Comparison of ENCODE assay signal across 8 cellular contexts in the genomic region with DNA sequence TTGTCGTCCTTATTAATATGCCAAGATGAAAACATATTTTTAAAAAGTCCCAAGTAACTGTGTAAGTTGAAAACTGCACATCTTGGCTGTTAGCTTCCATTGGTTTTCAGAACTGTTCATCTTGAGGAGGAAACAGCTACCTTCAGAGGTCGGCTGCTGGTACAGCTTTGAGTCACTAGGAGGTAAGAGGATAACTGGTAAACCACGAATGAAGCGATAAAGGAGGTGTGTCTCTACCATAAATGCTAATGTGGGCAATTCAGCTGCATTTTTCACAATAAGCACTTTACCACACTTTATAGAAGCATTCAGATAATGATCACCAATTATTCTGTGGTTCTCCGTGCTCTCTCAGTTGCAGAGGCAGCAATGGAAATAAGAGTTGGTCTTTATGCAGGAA.
DNase-seq lines count a peak whose midpoint lies in the region; ATAC-seq and TF ChIP-seq lines count a peak whose summit lies in the region.

No MANE protein-coding gene starts in this region.

- H3K27me3 ChIP-seq in psoas muscle (ENCODE audit: insufficient read depth in 3 of 3, low read length in 2 of 3) = no peaks in the 10 kb centered on the region

- no peaks in the 10 kb centered on the region for H3K9me3 ChIP-seq in psoas muscle

- peaks cover 42% of the 10 kb centered on the region for H3K4me1 Mint-ChIP-seq in activated naive CD8-positive, alpha-beta T cell (ENCODE audit: low read depth)

- peak overlapping the region; percentile 68 for H3K4me3 Mint-ChIP-seq in activated naive CD8-positive, alpha-beta T cell

- 71 to 74% (median 74%) methylated on average over 5 of the region's 5 CpGs for WGBS in psoas muscle, 3 donors

- intact Hi-C loops in psoas muscle (cut with DNase I) = loop anchor here in 1 of 2 donors (1.0 kb wide), 1 partner anchor 145 kb away; no protein-coding TSS in a partner anchor

- ATAC-seq in psoas muscle (no peak), GM19351 (IDR thresholded peaks at IDR 0.05; ENCODE audit: unreplicated experiment) (no peak)

- H3K4me1 ChIP-seq in psoas muscle = peaks cover 4% of the 10 kb centered on the region

- peak overlapping the region; percentile 81 for H3K27ac Mint-ChIP-seq in activated naive CD8-positive, alpha-beta T cell

- peak; percentile 20 for DNase-seq in NCI-H82 (lab: John Stamatoyannopoulos, UW)
- DNase-seq in NCI-H82 treated with DMSO at 0.1 percent for 48 hours (lab: John Stamatoyannopoulos, UW; ENCODE audit: unreplicated experiment) = no peak
- peak; percentile 93 for DNase-seq in Jurkat, Clone E6-1 (ENCODE audit: low read depth, low spot score)
- DNase-seq in stimulated activated CD4-positive, alpha-beta T cell treated with anti-CD3 and anti-CD28 coated beads, Interleukin-2, amount 100 ng/mL, for 24 hours = peak; percentile 34 to 52
- no peak for DNase-seq in psoas muscle
- no peak for DNase-seq in activated CD4-positive, CD25-positive, alpha-beta regulatory T cell (lab: John Stamatoyannopoulos, UW)

- no peaks in the 10 kb centered on the region for H3K9me3 Mint-ChIP-seq in activated naive CD8-positive, alpha-beta T cell (ENCODE audit: low read depth)

- H3K36me3 ChIP-seq in psoas muscle (ENCODE audit: insufficient read depth in 1 of 2, low read depth in 1 of 2) = no peaks in the 10 kb centered on the region

- no peaks in the 10 kb centered on the region for H3K36me3 Mint-ChIP-seq in activated naive CD8-positive, alpha-beta T cell

- H3K27ac ChIP-seq in psoas muscle = no peak overlapping the region

- TF ChIP-seq CTCF in psoas muscle (IDR thresholded peaks at IDR 0.05) = no peak

- no peaks in the 10 kb centered on the region for H3K27me3 Mint-ChIP-seq in activated naive CD8-positive, alpha-beta T cell

- no peak overlapping the region for H3K4me3 ChIP-seq in Jurkat, Clone E6-1 (ENCODE audit: low read length)
- H3K4me3 ChIP-seq in psoas muscle = no peak overlapping the region

Comparison
In these comparisons a context has a peak if more than half of its experiments do, and no peak if none do; other contexts are left out.
1. DNase-seq: peak in NCI-H82 (single experiment), Jurkat, Clone E6-1 (single experiment) and stimulated activated CD4-positive, alpha-beta T cell treated with anti-CD3 and anti-CD28 coated beads, Interleukin-2, amount 100 ng/mL, for 24 hours (2 of 2); none in NCI-H82 treated with DMSO at 0.1 percent for 48 hours (single experiment), psoas muscle (0 of 2) and activated CD4-positive, CD25-positive, alpha-beta regulatory T cell (0 of 4).